In genomic region chr15:34437687-34438086, GRCh38 we compare ENCODE assay signal across 8 cellular contexts. TPM values are rescaled to one million over a fixed set of nuclear protein-coding genes. Genes with fewer than 3 reads are reported as not detected.
DNase-seq lines count a peak whose midpoint lies in the region; ATAC-seq and TF ChIP-seq lines count a peak whose summit lies in the region.

Gene GOLGA8A, minus strand, starts transcription at chr15:34437808. Its CDS starts 48,117 bp downstream, at chr15:34389691.

- H3K4me3 ChIP-seq in LNCaP clone FGC (ENCODE audit: low read depth, low read length): peak within 1 kb of the TSS; percentile 50
- peak within 1 kb of the TSS; percentile 71 for H3K4me3 ChIP-seq in retinal pigment epithelial cell (ENCODE audit: low read length)
- H3K4me3 ChIP-seq in aorta (ENCODE audit: low read length in 2 of 2): peak within 1 kb of the TSS; percentile 50 to 56

- H3K4me1 ChIP-seq in aorta (ENCODE audit: control insufficient read depth in 1 of 2, insufficient read depth in 2 of 2, low read length in 2 of 2): no peaks in the 10 kb centered on the region

- H3K27me3 ChIP-seq in aorta (ENCODE audit: control insufficient read depth in 1 of 2, insufficient read depth in 2 of 2, low read length in 1 of 2): no peaks in the 10 kb centered on the region

- H3K4me1 Mint-ChIP-seq in T-cell: peaks cover 16 to 29% (median 29%) of the 10 kb centered on the region in 3 donors

- POLR2A ChIA-PET in T-cell (lab: Charles Lee): interaction anchor here in 1 of 2 donors (0.6 to 1.0 kb wide), 3 partner anchors 57 to 212 kb away, joined by 3 to 4 read pairs (median 3); partner anchors contain the start of gene GOLGA8B

- H3K36me3 ChIP-seq in aorta (ENCODE audit: control insufficient read depth in 1 of 2, insufficient read depth in 2 of 2, low read length in 1 of 2): no peaks in the 10 kb centered on the region

- H3K4me3 Mint-ChIP-seq in T-cell: peak within 1 kb of the TSS; percentile 89 to 97 (median 91)

- H3K27me3 Mint-ChIP-seq in T-cell: peaks cover 2 to 4% of the 10 kb centered on the region in 2 donors

- TF ChIP-seq CTCF in LNCaP clone FGC (IDR thresholded peaks at IDR 0.05; ENCODE audit: control insufficient read depth, extremely low read depth, insufficient read depth): no peak
- no peak for TF ChIP-seq CTCF in retinal pigment epithelial cell (conservative IDR thresholded peaks at IDR 0.05; ENCODE audit: low read depth, low read length)

- DNase-seq in COLO829 (ENCODE audit: low spot score): peak; percentile 25
- DNase-seq in LNCaP clone FGC (ENCODE audit: low read depth): no peak
- DNase-seq in T-cell: peak; percentile 57 to 87 (median 78)
- DNase-seq in amygdala (lab: John Stamatoyannopoulos, UW): peak in 37 of 56 donors; percentile 8 to 77 (median 35)
- DNase-seq in hepatic stellate cell (ENCODE audit: low spot score): peak; percentile 47
- DNase-seq in retinal pigment epithelial cell (ENCODE audit: low read depth): peak; percentile 45
- DNase-seq in aorta: peak; percentile 85 to 90

- intact Hi-C loops in aorta (cut with DNase I): loop anchor here in 1 of 2 donors (10.0 kb wide), 1 partner anchor 77 kb away; no protein-coding TSS in a partner anchor

- CTCF ChIA-PET in T-cell (lab: Charles Lee): interaction anchor here in 1 of 2 donors (1.0 to 1.1 kb wide), 3 partner anchors 70 to 196 kb away, joined by 3 to 5 read pairs (median 3); partner anchors contain the start of gene LPCAT4

- peak within 1 kb of the TSS; percentile 91 to 96 for H3K27ac Mint-ChIP-seq in T-cell

- H3K9me3 Mint-ChIP-seq in T-cell: no peaks in the 10 kb centered on the region

- ATAC-seq in GM21528 (IDR thresholded peaks at IDR 0.05; ENCODE audit: low FRiP score, unreplicated experiment): peak; percentile 65
- peak; percentile 75 to 88 (median 81) for ATAC-seq in T-cell (replicated peaks in 1 of 4)
- no peak for ATAC-seq in aorta (ENCODE audit: low FRiP score)

- H3K9me3 ChIP-seq in aorta (ENCODE audit: control insufficient read depth, low read length): no peaks in the 10 kb centered on the region

- 0 to 1% methylated on average over 32 to 33 of the region's 33 CpGs for WGBS in aorta, 2 donors

- peak within 1 kb of the TSS in 1 of 2 donors; percentile 34 for H3K27ac ChIP-seq in aorta (ENCODE audit: low read depth in 1 of 2, low read length in 2 of 2)

- H3K36me3 Mint-ChIP-seq in T-cell: peaks cover 12% of the 10 kb centered on the region

RNA-seq across cellular contexts. Expression of gene GOLGA8A, which starts in this region (rescaled TPM):
- 100 to 1,000 TPM; 202 to 257 (median 238) TPM for total RNA-seq in T-cell
- total RNA-seq in aorta: 100 to 1,000 TPM in 1 of 2 donors, 10 to 100 TPM in 1; 70.2 to 131 TPM
- 100 to 1,000 TPM in 1 of 2 donors, 1 to 10 TPM in 1; 3.6 to 150 TPM for polyA plus RNA-seq in aorta
